Comparison of ENCODE assay signal across 35 cellular contexts in the genomic region with DNA sequence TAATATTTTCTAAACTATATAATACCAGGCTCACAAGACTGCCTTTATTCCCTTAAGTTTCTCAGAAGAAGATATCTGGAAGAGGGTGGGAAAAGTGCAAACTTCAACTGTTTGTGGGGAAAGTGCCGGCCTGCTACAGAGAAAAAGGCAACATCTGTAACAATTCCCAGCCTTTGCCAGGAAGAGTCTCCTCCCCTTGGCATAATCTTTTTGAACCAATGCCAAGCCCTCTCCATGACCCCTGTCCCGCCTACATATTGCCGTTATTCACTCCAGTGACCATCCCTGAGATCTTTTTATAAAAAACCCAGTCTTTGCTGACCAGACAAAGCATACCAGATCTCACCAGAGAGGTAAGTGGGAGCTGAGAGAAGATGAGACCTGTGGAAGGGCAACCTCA. TPM values are rescaled to one million over a fixed set of nuclear protein-coding genes. Genes with fewer than 3 reads are reported as not detected.
"Had no signal": no experiment of that assay in that cellular context is flagged by ENCODE, and none has a peak within 500 bp of the region (broad histone marks: within the 10 kb centered on the region; RNA-seq: fewer than 3 reads in every experiment).

A gene (plus strand): TSS at position 282 of the 400 bp plus-strand sequence. CDS start 392 bp downstream, outside the sequence.

- FAIRE-seq: TTC549 had no signal

- ATAC-seq: activated CD4-positive, alpha-beta T cell treated with anti-CD3 and anti-CD28 coated beads for 36 hours; activated CD4-positive, CD25-positive, alpha-beta regulatory T cell treated with anti-CD3 and anti-CD28 coated beads, Interleukin-2, amount 50 U/mL, for 24 hours; activated CD8-positive, alpha-beta memory T cell treated with anti-CD3 and anti-CD28 coated beads, Interleukin-2, amount 10 ng/mL, durations not matched to agents 7 days and 5 days; activated CD8-positive, alpha-beta T cell treated with anti-CD3 and anti-CD28 coated beads, Interleukin-2, amount 10 ng/mL, durations not matched to agents 7 days and 5 days; activated naive CD8-positive, alpha-beta T cell treated with anti-CD3 and anti-CD28 coated beads, Interleukin-2, amount 50 U/mL, for 24 hours; WTC11 had no signal

- H3K27ac ChIP-seq: ascending aorta, cardiac muscle cell, WERI-Rb-1 had no signal

- H3K27me3 ChIP-seq: ascending aorta, cardiac muscle cell had no signal

- H3K9me3 ChIP-seq: ascending aorta had no signal

- H3K4me1 ChIP-seq: ascending aorta had no signal

- H3K36me3 ChIP-seq: ascending aorta, cardiac muscle cell, WERI-Rb-1 had no signal

- H3K4me3 ChIP-seq: ascending aorta, cardiac muscle cell had no signal

- DNase-seq: activated CD4-positive, alpha-beta memory T cell treated with anti-CD3 and anti-CD28 coated beads, Interleukin-2, amount 10 ng/mL, durations not matched to agents 7 days and 5 days; activated CD4-positive, alpha-beta T cell treated with anti-CD3 and anti-CD28 coated beads for 1 hour; activated CD4-positive, alpha-beta T cell treated with anti-CD3 and anti-CD28 coated beads for 36 hours; activated CD4-positive, alpha-beta T cell treated with anti-CD3 and anti-CD28 coated beads for 48 hours; activated CD4-positive, alpha-beta T cell treated with anti-CD3 and anti-CD28 coated beads, Interleukin-2, amount 10 ng/mL, durations not matched to agents 7 days and 5 days; activated CD4-positive, alpha-beta T cell treated with anti-CD3 and anti-CD28 coated beads, Interleukin-2, amount 50 U/mL, for 48 hours; activated CD4-positive, CD25-positive, alpha-beta regulatory T cell; activated CD8-positive, alpha-beta memory T cell treated with anti-CD3 and anti-CD28 coated beads for 24 hours; activated CD8-positive, alpha-beta memory T cell treated with anti-CD3 and anti-CD28 coated beads, Interleukin-2, amount 10 ng/mL, durations not matched to agents 7 days and 5 days; activated CD8-positive, alpha-beta memory T cell treated with anti-CD3 and anti-CD28 coated beads, Interleukin-2, amount 50 U/mL, for 48 hours; activated CD8-positive, alpha-beta T cell treated with anti-CD3 and anti-CD28 coated beads, Interleukin-2, amount 10 ng/mL, durations not matched to agents 7 days and 5 days; activated effector memory CD4-positive, alpha-beta T cell treated with Interleukin-2 at 50 U/mL for 16 hours; activated gamma-delta T cell; activated naive CD4-positive, alpha-beta T cell treated with anti-CD3 and anti-CD28 coated beads, Interleukin-2, amount 10 ng/mL, durations not matched to agents 7 days and 5 days; activated naive CD4-positive, alpha-beta T cell treated with Interleukin-2 at 50 U/mL for 16 hours; activated naive CD8-positive, alpha-beta T cell treated with anti-CD3 and anti-CD28 coated beads, Interleukin-2, amount 10 ng/mL, durations not matched to agents 7 days and 5 days; activated naive CD8-positive, alpha-beta T cell treated with anti-CD3 and anti-CD28 coated beads, Interleukin-2, amount 50 U/mL, for 24 hours; activated T-cell treated with anti-CD3 and anti-CD28 coated beads, Interleukin-2, amount 50 U/mL, for 24 hours; activated T-cell treated with anti-CD3 and anti-CD28 coated beads, Interleukin-2, amount 50 U/mL, for 48 hours; amniotic stem cell; caudate nucleus; cerebellar nuclear complex; SW 1271; T-helper 1 cell; T-helper 2 cell; T-helper 9 cell; WERI-Rb-1 had no signal

RNA-seq across cellular contexts. Expression of the gene that starts here (rescaled TPM):
- total RNA-seq: activated CD4-positive, alpha-beta memory T cell treated with anti-CD3 and anti-CD28 coated beads, Interleukin-2, amount 10 ng/mL, durations not matched to agents 7 days and 5 days; activated CD4-positive, alpha-beta T cell treated with anti-CD3 and anti-CD28 coated beads for 36 hours; activated CD4-positive, alpha-beta T cell treated with anti-CD3 and anti-CD28 coated beads, Interleukin-2, amount 10 ng/mL, durations not matched to agents 7 days and 5 days; activated CD8-positive, alpha-beta memory T cell treated with anti-CD3 and anti-CD28 coated beads, Interleukin-2, amount 10 ng/mL, durations not matched to agents 7 days and 5 days; activated CD8-positive, alpha-beta T cell treated with anti-CD3 and anti-CD28 coated beads, Interleukin-2, amount 10 ng/mL, durations not matched to agents 7 days and 5 days; activated naive CD8-positive, alpha-beta T cell treated with anti-CD3 and anti-CD28 coated beads, Interleukin-2, amount 10 ng/mL, durations not matched to agents 7 days and 5 days; activated T-helper 2 cell treated with anti-CD3 and anti-CD28 coated beads, Interferon-gamma antibody, Interleukin-2, Interleukin-4, amounts not matched to agents 10 μg/mL and 5 μg/mL and 100 μg/mL, durations not matched to agents 14 hours and 24 hours and 36 hours; ascending aorta; bronchial epithelial cell; cardiac muscle cell; chondrocyte had no signal
- polyA plus RNA-seq: cardiac muscle cell had no signal
